Comparison of ENCODE assay signal across 28 cellular contexts in genomic region chr12:22535478-22535877, GRCh38. TPM values are rescaled to one million over a fixed set of nuclear protein-coding genes. Genes with fewer than 3 reads are reported as not detected.
DNase-seq lines count a peak whose midpoint lies in the region; ATAC-seq, FAIRE-seq and TF ChIP-seq lines count a peak whose summit lies in the region.
"Had no signal": no experiment of that assay in that cellular context is flagged by ENCODE, and none has a peak within 500 bp of the region (broad histone marks: within the 10 kb centered on the region; RNA-seq: fewer than 3 reads in every experiment).

No MANE protein-coding gene starts in this region.

- H3K4me3 Mint-ChIP-seq in activated CD8-positive, alpha-beta T cell treated with anti-CD3 and anti-CD28 coated beads for 36 hours = peak overlapping the region; percentile 26
- H3K4me3 Mint-ChIP-seq in stimulated activated naive CD8-positive, alpha-beta T cell treated with anti-CD3 and anti-CD28 coated beads, Interleukin-15, amount 100 ng/mL, for 72 hours = no peak overlapping the region
- H3K4me3 Mint-ChIP-seq: activated CD4-positive, alpha-beta memory T cell treated with anti-CD3 and anti-CD28 coated beads, Interleukin-2, amount 10 ng/mL, durations not matched to agents 7 days and 5 days; stimulated activated naive CD8-positive, alpha-beta T cell treated with anti-CD3 and anti-CD28 coated beads, Interleukin-15, Interleukin-2, amounts not matched to agents 100 ng/mL and 50 ng/mL, for 24 hours had no signal

- peak; percentile 36 to 53 for ATAC-seq in activated CD4-positive, CD25-positive, alpha-beta regulatory T cell treated with anti-CD3 and anti-CD28 coated beads, Interleukin-2, amount 50 U/mL, for 24 hours
- ATAC-seq in activated CD8-positive, alpha-beta T cell treated with anti-CD3 and anti-CD28 coated beads for 36 hours = peak; percentile 34
- ATAC-seq in stimulated activated naive CD8-positive, alpha-beta T cell treated with anti-CD3 and anti-CD28 coated beads, Interleukin-15, amount 100 ng/mL, for 72 hours = no peak
- no peak for ATAC-seq in HG02763 (IDR thresholded peaks at IDR 0.05; ENCODE audit: unreplicated experiment)
- no peak for ATAC-seq in left ventricle myocardium superior
- ATAC-seq: heart left ventricle, right cardiac atrium had no signal

- H3K27me3 Mint-ChIP-seq in activated CD8-positive, alpha-beta T cell treated with anti-CD3 and anti-CD28 coated beads for 36 hours = no peaks in the 10 kb centered on the region
- no peaks in the 10 kb centered on the region for H3K27me3 Mint-ChIP-seq in stimulated activated naive CD8-positive, alpha-beta T cell treated with anti-CD3 and anti-CD28 coated beads, Interleukin-15, amount 100 ng/mL, for 72 hours
- H3K27me3 Mint-ChIP-seq: activated CD4-positive, alpha-beta memory T cell treated with anti-CD3 and anti-CD28 coated beads, Interleukin-2, amount 10 ng/mL, durations not matched to agents 7 days and 5 days; stimulated activated naive CD8-positive, alpha-beta T cell treated with anti-CD3 and anti-CD28 coated beads, Interleukin-15, Interleukin-2, amounts not matched to agents 100 ng/mL and 50 ng/mL, for 24 hours had no signal

- 0 out of 2 replicates have a peak, but pooled peaks cover 20% of the 10 kb centered on the region for H4K20me1 ChIP-seq in BLaER1

- H3K4me1 Mint-ChIP-seq in activated CD8-positive, alpha-beta T cell treated with anti-CD3 and anti-CD28 coated beads for 36 hours (ENCODE audit: low read depth) = peaks cover 49% of the 10 kb centered on the region
- peaks cover 41% of the 10 kb centered on the region for H3K4me1 Mint-ChIP-seq in stimulated activated naive CD8-positive, alpha-beta T cell treated with anti-CD3 and anti-CD28 coated beads, Interleukin-15, amount 100 ng/mL, for 72 hours

- no peaks in the 10 kb centered on the region for H3K9me3 Mint-ChIP-seq in activated CD8-positive, alpha-beta T cell treated with anti-CD3 and anti-CD28 coated beads for 36 hours
- no peaks in the 10 kb centered on the region for H3K9me3 Mint-ChIP-seq in stimulated activated naive CD8-positive, alpha-beta T cell treated with anti-CD3 and anti-CD28 coated beads, Interleukin-15, amount 100 ng/mL, for 72 hours
- H3K9me3 Mint-ChIP-seq: activated CD4-positive, alpha-beta memory T cell treated with anti-CD3 and anti-CD28 coated beads, Interleukin-2, amount 10 ng/mL, durations not matched to agents 7 days and 5 days; stimulated activated naive CD8-positive, alpha-beta T cell treated with anti-CD3 and anti-CD28 coated beads, Interleukin-15, Interleukin-2, amounts not matched to agents 100 ng/mL and 50 ng/mL, for 24 hours had no signal

- peak overlapping the region; percentile 38 for H3K4me2 ChIP-seq in BLaER1
- H3K4me2 ChIP-seq: smooth muscle cell had no signal

- peak; percentile 9 for FAIRE-seq in HTR-8/SVneo (lab: Jason Lieb, UNC)
- FAIRE-seq: keratinocyte had no signal

- H3K27me3 ChIP-seq in BLaER1 = no peaks in the 10 kb centered on the region
- H3K27me3 ChIP-seq: breast epithelium, heart left ventricle, Peyer's patch had no signal

- H3K4me1 ChIP-seq in BLaER1 = peaks cover 32% of the 10 kb centered on the region
- H3K4me1 ChIP-seq: breast epithelium had no signal

- peak overlapping the region; percentile 32 for H3K27ac Mint-ChIP-seq in activated CD8-positive, alpha-beta T cell treated with anti-CD3 and anti-CD28 coated beads for 36 hours
- no peak overlapping the region for H3K27ac Mint-ChIP-seq in stimulated activated naive CD8-positive, alpha-beta T cell treated with anti-CD3 and anti-CD28 coated beads, Interleukin-15, amount 100 ng/mL, for 72 hours
- H3K27ac Mint-ChIP-seq: activated CD4-positive, alpha-beta memory T cell treated with anti-CD3 and anti-CD28 coated beads, Interleukin-2, amount 10 ng/mL, durations not matched to agents 7 days and 5 days; stimulated activated naive CD8-positive, alpha-beta T cell treated with anti-CD3 and anti-CD28 coated beads, Interleukin-15, Interleukin-2, amounts not matched to agents 100 ng/mL and 50 ng/mL, for 24 hours had no signal

- CTCF ChIA-PET in activated CD8-positive, alpha-beta T cell treated with anti-CD3 and anti-CD28 coated beads for 36 hours (lab: Charles Lee) = no interaction called here

- no peak overlapping the region for H3K27ac ChIP-seq in BLaER1
- H3K27ac ChIP-seq: breast epithelium, left ventricle myocardium inferior, Peyer's patch, thoracic aorta had no signal

- POLR2A ChIA-PET in activated CD8-positive, alpha-beta T cell treated with anti-CD3 and anti-CD28 coated beads for 36 hours (lab: Charles Lee) = interaction anchor here (1.3 kb wide), 1 partner anchor 9 kb away, joined by 6 read pairs; the partner anchor contains the start of gene C2CD5

- peaks cover 27% of the 10 kb centered on the region for H3K9me3 ChIP-seq in BLaER1
- H3K9me3 ChIP-seq: breast epithelium, left ventricle myocardium inferior, thoracic aorta had no signal

- DNase-seq in activated CD4-positive, CD25-positive, alpha-beta regulatory T cell treated with anti-CD3 and anti-CD28 coated beads, Interleukin-2, amount 50 U/mL, for 72 hours = no peak
- no peak for DNase-seq in HTR-8/SVneo (ENCODE audit: insufficient read length, low spot score)
- DNase-seq in activated CD8-positive, alpha-beta T cell treated with anti-CD3 and anti-CD28 coated beads for 36 hours = no peak
- no peak for DNase-seq in stimulated activated naive CD8-positive, alpha-beta T cell treated with anti-CD3 and anti-CD28 coated beads, Interleukin-15, amount 100 ng/mL, for 72 hours
- no peak for DNase-seq in left ventricle myocardium superior
- DNase-seq: 8988T; activated CD4-positive, alpha-beta memory T cell treated with anti-CD3 and anti-CD28 coated beads, Interleukin-2, amount 10 ng/mL, durations not matched to agents 7 days and 5 days; DMS 273 treated with DMSO at 0.1 percent for 48 hours; EL; foreskin melanocyte; heart left ventricle; left ventricle myocardium inferior; MV-4-11; NCI-H146; NCI-H226; NCI-H69; Peyer's patch; posterior cingulate gyrus; right cardiac atrium; SHP77 had no signal

- intact Hi-C loops in activated CD8-positive, alpha-beta T cell treated with anti-CD3 and anti-CD28 coated beads for 36 hours (cut with micrococcal nuclease) = no loop called here
- intact Hi-C loops in left ventricle myocardium superior (cut with micrococcal nuclease) = no loop called here

- no peak overlapping the region for H3K4me3 ChIP-seq in BLaER1
- H3K4me3 ChIP-seq: breast epithelium, heart left ventricle, left ventricle myocardium inferior, Peyer's patch, smooth muscle cell, thoracic aorta had no signal

- H3K9ac ChIP-seq in BLaER1 = no peak overlapping the region

- peaks cover 36% of the 10 kb centered on the region for H3K36me3 Mint-ChIP-seq in activated CD8-positive, alpha-beta T cell treated with anti-CD3 and anti-CD28 coated beads for 36 hours (ENCODE audit: low read depth)

- no peak for TF ChIP-seq CTCF in activated CD8-positive, alpha-beta T cell treated with anti-CD3 and anti-CD28 coated beads for 36 hours (IDR thresholded peaks at IDR 0.05)

- H3K36me3 ChIP-seq in BLaER1 = peaks cover 53% of the 10 kb centered on the region

RNA-seq across cellular contexts. Expression of gene C2CD5, which starts 8.9 kb away (rescaled TPM):
- 10 to 100 TPM; 32.4 to 34.1 TPM for total RNA-seq in activated CD8-positive, alpha-beta T cell treated with anti-CD3 and anti-CD28 coated beads for 36 hours
- 25.4 TPM for total RNA-seq in left ventricle myocardium superior

Comparison
In these comparisons a context has a peak if more than half of its experiments do, and no peak if none do; other contexts are left out.
1. ATAC-seq: peak in activated CD4-positive, CD25-positive, alpha-beta regulatory T cell treated with anti-CD3 and anti-CD28 coated beads, Interleukin-2, amount 50 U/mL, for 24 hours (2 of 2) and activated CD8-positive, alpha-beta T cell treated with anti-CD3 and anti-CD28 coated beads for 36 hours (single experiment); none in stimulated activated naive CD8-positive, alpha-beta T cell treated with anti-CD3 and anti-CD28 coated beads, Interleukin-15, amount 100 ng/mL, for 72 hours (single experiment), HG02763 (single experiment) and left ventricle myocardium superior (single experiment).